Comparison of ENCODE assay signal across 19 cellular contexts in the genomic region with DNA sequence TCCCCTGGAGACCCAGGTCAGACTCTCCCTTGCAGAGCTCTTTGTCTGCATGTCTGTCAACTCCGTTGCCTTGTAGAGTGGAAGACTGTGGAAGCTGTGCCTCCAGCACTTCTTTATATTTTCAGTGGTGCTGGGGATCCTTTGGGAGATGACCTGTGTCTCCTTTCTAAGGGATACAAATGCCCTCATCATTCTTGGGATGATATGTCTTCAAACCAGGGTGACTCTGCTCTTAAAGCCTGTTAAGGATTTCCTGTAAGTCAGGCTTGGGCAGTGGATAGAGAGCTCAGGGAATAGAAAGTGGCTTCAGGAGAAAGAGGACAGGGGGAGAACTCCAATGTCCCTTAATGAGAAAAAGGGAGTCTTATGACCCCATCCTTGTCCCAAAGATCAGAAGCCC. TPM values are rescaled to one million over a fixed set of nuclear protein-coding genes. Genes with fewer than 3 reads are reported as not detected.
DNase-seq lines count a peak whose midpoint lies in the region; ATAC-seq and TF ChIP-seq lines count a peak whose summit lies in the region.
"Had no signal": no experiment of that assay in that cellular context is flagged by ENCODE, and none has a peak within 500 bp of the region (broad histone marks: within the 10 kb centered on the region; RNA-seq: fewer than 3 reads in every experiment).

No MANE protein-coding gene starts in this region.

- TF ChIP-seq RAD21 in HCT116 (IDR thresholded peaks at IDR 0.05; ENCODE audit: low read depth) = no peak

- no peak overlapping the region for H3K4me3 ChIP-seq in HCT116 (replicated peaks in 1 of 2; ENCODE audit: low read depth in 1 of 2, low read length in 2 of 2)
- H3K4me3 ChIP-seq in mesodermal cell (ENCODE audit: extremely low read depth, insufficient read depth, low read length, poor library complexity, severe bottlenecking) = peak overlapping the region; percentile 24
- H3K4me3 ChIP-seq in transverse colon = peak overlapping the region in 3 of 4 donors; percentile 15 to 64 (median 41)
- H3K4me3 ChIP-seq: PC-9 had no signal

- no TSS peak for BruUV-seq in HCT116 (replicated peaks; lab: Mats Ljungman, UMichigan)

- TF ChIP-seq EP300 in transverse colon (IDR thresholded peaks at IDR 0.05; ENCODE audit: low read depth) = no peak

- H3K36me3 ChIP-seq in HCT116 (ENCODE audit: control insufficient read depth in 1 of 2, insufficient read depth in 2 of 2, low read length in 2 of 2) (peaks cover 0 to 4% of the 10 kb centered on the region in 2 experiments; a peak in 2 of 4 replicates), mesodermal cell (ENCODE audit: control insufficient read depth, insufficient read depth, low read length) (no peaks in the 10 kb centered on the region), transverse colon (no peaks in the 10 kb centered on the region)

- no peaks in the 10 kb centered on the region for H3K9me3 ChIP-seq in HCT116 (ENCODE audit: control insufficient read depth in 1 of 2, insufficient read depth in 1 of 2, low read depth in 1 of 2, low read length in 2 of 2)
- no peaks in the 10 kb centered on the region for H3K9me3 ChIP-seq in mesodermal cell (ENCODE audit: control insufficient read depth, low read length)
- no peaks in the 10 kb centered on the region for H3K9me3 ChIP-seq in transverse colon

- H3K27me3 ChIP-seq in HCT116 (ENCODE audit: insufficient read depth, low read length) (no peaks in the 10 kb centered on the region), transverse colon (peaks cover under 1% of the 10 kb centered on the region)

- POLR2A ChIA-PET in HCT116 (lab: Charles Lee) = interaction anchor here (1.2 kb wide), 1 partner anchor 647 kb away, joined by 3 read pairs; a partner anchor contains a TSS
- POLR2A ChIA-PET in activated CD4-positive, alpha-beta memory T cell treated with anti-CD3 and anti-CD28 coated beads, Interleukin-2, amount 10 ng/mL, durations not matched to agents 7 days and 5 days (lab: Charles Lee) = interaction anchor here (0.6 to 1.2 kb wide), 2 partner anchors 38 to 293 kb away, joined by 3 read pairs; a partner anchor contains a TSS

- H3K4me3 Mint-ChIP-seq in brain = peak overlapping the region in 3 of 5 experiments; percentile 52 to 90 (median 83)
- no peak overlapping the region for H3K4me3 Mint-ChIP-seq in activated CD4-positive, alpha-beta memory T cell treated with anti-CD3 and anti-CD28 coated beads, Interleukin-2, amount 10 ng/mL, durations not matched to agents 7 days and 5 days
- H3K4me3 Mint-ChIP-seq: activated CD4-positive, alpha-beta T cell treated with anti-CD3 and anti-CD28 coated beads, Interleukin-2, amount 10 ng/mL, durations not matched to agents 7 days and 5 days; activated naive CD8-positive, alpha-beta T cell treated with anti-CD3 and anti-CD28 coated beads, Interleukin-2, amount 10 ng/mL, durations not matched to agents 7 days and 5 days; HFFc6 had no signal

- RAD21 ChIA-PET in HCT116 (lab: Charles Lee; ENCODE audit: low non-redundant PET in 1 of 2, low total read pairs in 2 of 2, uncharacterized antibody in 2 of 2, unreplicated experiment in 2 of 2) = interaction anchor here in 1 of 2 experiments (1.0 kb wide), 1 partner anchor 253 kb away, joined by 3 read pairs; no protein-coding TSS in a partner anchor

- H4K20me1 ChIP-seq in HCT116 (ENCODE audit: insufficient read depth) = no peaks in the 10 kb centered on the region

- H3K27me3 Mint-ChIP-seq in brain = no peaks in the 10 kb centered on the region
- peaks cover 78% of the 10 kb centered on the region for H3K27me3 Mint-ChIP-seq in activated CD4-positive, alpha-beta memory T cell treated with anti-CD3 and anti-CD28 coated beads, Interleukin-2, amount 10 ng/mL, durations not matched to agents 7 days and 5 days

- H3K27ac Mint-ChIP-seq in brain = peak overlapping the region in 2 of 5 experiments; percentile 43 to 97
- H3K27ac Mint-ChIP-seq in activated CD4-positive, alpha-beta memory T cell treated with anti-CD3 and anti-CD28 coated beads, Interleukin-2, amount 10 ng/mL, durations not matched to agents 7 days and 5 days = no peak overlapping the region
- H3K27ac Mint-ChIP-seq: activated CD4-positive, alpha-beta T cell treated with anti-CD3 and anti-CD28 coated beads, Interleukin-2, amount 10 ng/mL, durations not matched to agents 7 days and 5 days; activated naive CD8-positive, alpha-beta T cell treated with anti-CD3 and anti-CD28 coated beads, Interleukin-2, amount 10 ng/mL, durations not matched to agents 7 days and 5 days; HFFc6 had no signal

- H3K4me2 ChIP-seq in HCT116 (ENCODE audit: low read length) = no peak overlapping the region
- H3K4me2 ChIP-seq: PC-9 had no signal

- TF ChIP-seq CTCF in HCT116 (IDR thresholded peaks at IDR 0.05 in 2 of 3, conservative IDR thresholded peaks at IDR 0.05 in 1 of 3; ENCODE audit: borderline replicate concordance in 1 of 3, insufficient read depth in 1 of 3, low read depth in 2 of 3, low read length in 2 of 3) = no peak
- TF ChIP-seq CTCF in brain (conservative IDR thresholded peaks at IDR 0.05) = no peak
- no peak for TF ChIP-seq CTCF in transverse colon (IDR thresholded peaks at IDR 0.05)

- TF ChIP-seq POLR2A in HCT116 (IDR thresholded peaks at IDR 0.05; ENCODE audit: borderline replicate concordance, extremely low read depth, insufficient read depth, insufficient read length) (no peak), transverse colon (IDR thresholded peaks at IDR 0.05) (no peak)

- no peak overlapping the region for H2AFZ ChIP-seq in HCT116 (ENCODE audit: low read depth, low read length, poor library complexity, severe bottlenecking)
- H2AFZ ChIP-seq: PC-9 had no signal

- CTCF ChIA-PET in HCT116 (lab: Charles Lee) = interaction anchor here (1.1 to 2.0 kb wide), 9 partner anchors 24 to 562 kb away, joined by 3 to 9 read pairs (median 4); a partner anchor contains a TSS
- CTCF ChIA-PET in activated CD4-positive, alpha-beta memory T cell treated with anti-CD3 and anti-CD28 coated beads, Interleukin-2, amount 10 ng/mL, durations not matched to agents 7 days and 5 days (lab: Charles Lee) = interaction anchor here (0.6 to 2.5 kb wide), 7 partner anchors 30 to 435 kb away, joined by 3 to 12 read pairs (median 4); no protein-coding TSS in a partner anchor

- in situ Hi-C loops in transverse colon (cut with MboI; ENCODE audit: low pct_ligation_motif_present in 1 of 4, low pct_unique_long_range_greater_than_20kb in 1 of 4, low sequenced_read_pairs in 3 of 4) = no loop called here

- ATAC-seq in HCT116 (no peak), HG02852 (IDR thresholded peaks at IDR 0.05; ENCODE audit: unreplicated experiment) (no peak), GM21515 (IDR thresholded peaks at IDR 0.05; ENCODE audit: unreplicated experiment) (no peak)
- ATAC-seq: left ventricle myocardium superior had no signal

- no peak for DNase-seq in HCT116 (ENCODE audit: low read depth, low spot score)
- no peak for DNase-seq in transverse colon
- no peak for DNase-seq in activated CD4-positive, alpha-beta memory T cell treated with anti-CD3 and anti-CD28 coated beads, Interleukin-2, amount 10 ng/mL, durations not matched to agents 7 days and 5 days
- DNase-seq in epidermal melanocyte (ENCODE audit: insufficient read length, low spot score) = no peak
- DNase-seq: activated CD4-positive, alpha-beta T cell treated with anti-CD3 and anti-CD28 coated beads, Interleukin-2, amount 10 ng/mL, durations not matched to agents 7 days and 5 days; activated naive CD8-positive, alpha-beta T cell treated with anti-CD3 and anti-CD28 coated beads, Interleukin-2, amount 10 ng/mL, durations not matched to agents 7 days and 5 days; effector CD4-positive, alpha-beta T cell; GF-D8; HFFc6; left ventricle myocardium superior; NCI-H2081 treated with DMSO at 0.1 percent for 48 hours; NCI-H774; PC-9 had no signal

- intact Hi-C loops in HCT116 (cut with micrococcal nuclease) (no loop called here), transverse colon (cut with DNase I; ENCODE audit: low total_unique reads) (no loop called here)

- peak overlapping the region; percentile 91 for H3K27ac ChIP-seq in HCT116 (ENCODE audit: low read depth, low read length)
- peak overlapping the region; percentile 62 for H3K27ac ChIP-seq in mesodermal cell (ENCODE audit: low read depth, low read length, severe bottlenecking)
- H3K27ac ChIP-seq in transverse colon = peak overlapping the region; percentile 89 to 95 (median 92)

- no peaks in the 10 kb centered on the region for H3K36me3 Mint-ChIP-seq in brain
- no peaks in the 10 kb centered on the region for H3K36me3 Mint-ChIP-seq in activated CD4-positive, alpha-beta memory T cell treated with anti-CD3 and anti-CD28 coated beads, Interleukin-2, amount 10 ng/mL, durations not matched to agents 7 days and 5 days (ENCODE audit: low read depth)
- H3K36me3 Mint-ChIP-seq: activated naive CD8-positive, alpha-beta T cell treated with anti-CD3 and anti-CD28 coated beads, Interleukin-2, amount 10 ng/mL, durations not matched to agents 7 days and 5 days had no signal

- no peak overlapping the region for H3K9ac ChIP-seq in HCT116 (ENCODE audit: low read length)

- H3K9me2 ChIP-seq in HCT116 (ENCODE audit: insufficient read depth) = no peaks in the 10 kb centered on the region

- H3K9me3 Mint-ChIP-seq in brain = peaks cover 0 to 23% (median 0%) of the 10 kb centered on the region in 5 experiments
- H3K9me3 Mint-ChIP-seq in activated CD4-positive, alpha-beta memory T cell treated with anti-CD3 and anti-CD28 coated beads, Interleukin-2, amount 10 ng/mL, durations not matched to agents 7 days and 5 days = no peaks in the 10 kb centered on the region
- H3K9me3 Mint-ChIP-seq: activated CD4-positive, alpha-beta T cell treated with anti-CD3 and anti-CD28 coated beads, Interleukin-2, amount 10 ng/mL, durations not matched to agents 7 days and 5 days; activated naive CD8-positive, alpha-beta T cell treated with anti-CD3 and anti-CD28 coated beads, Interleukin-2, amount 10 ng/mL, durations not matched to agents 7 days and 5 days; HFFc6 had no signal

- H3K4me1 ChIP-seq in HCT116 (ENCODE audit: control insufficient read depth in 1 of 2, insufficient read depth in 2 of 2, low read length in 2 of 2) (peaks cover 18 to 59% of the 10 kb centered on the region in 2 experiments), mesodermal cell (ENCODE audit: control insufficient read depth, insufficient read depth, low read length, poor library complexity, severe bottlenecking) (peaks cover 30% of the 10 kb centered on the region), transverse colon (peaks cover 9 to 83% (median 44%) of the 10 kb centered on the region in 4 donors)

- H3K79me2 ChIP-seq in HCT116 (ENCODE audit: insufficient read depth, low read length) = peaks cover 56% of the 10 kb centered on the region

- H3K4me1 Mint-ChIP-seq in brain = peaks cover 20% of the 10 kb centered on the region
- H3K4me1 Mint-ChIP-seq in activated CD4-positive, alpha-beta memory T cell treated with anti-CD3 and anti-CD28 coated beads, Interleukin-2, amount 10 ng/mL, durations not matched to agents 7 days and 5 days = peaks cover 50% of the 10 kb centered on the region

- 14 to 25% methylated on average over 1 of the region's 1 CpG for WGBS in mesodermal cell (ENCODE audit: insufficient coverage in 2 of 2), 2 experiments
- WGBS in transverse colon (ENCODE audit: low coverage in 1 of 2), 2 donors = 69% methylated on average over 1 of the region's 1 CpG; no CpG with 5 or more reads in 1 of the 2 donors

RNA-seq across cellular contexts. Expression of a gene that starts 1.5 kb away (rescaled TPM):
- total RNA-seq in HCT116 (2021; ENCODE audit: unreplicated experiment) = 19.8 TPM
- polyA plus RNA-seq in HCT116 (2012) = 4.7 and 6.0 TPM in 2 replicates
- 41.6 TPM for polyA plus RNA-seq in brain (ENCODE audit: insufficient read depth, low read depth, low replicate concordance)
- 28.7 TPM for polyA plus RNA-seq in mesodermal cell (2013, experiment 1 of 2)
- polyA plus RNA-seq in mesodermal cell (2013, experiment 2 of 2) = 27.8 TPM
- total RNA-seq in transverse colon = 10 to 100 TPM; 25.7 to 57.1 (median 34.9) TPM
- 10 to 100 TPM; 10.8 to 12.1 TPM for total RNA-seq in activated CD4-positive, alpha-beta memory T cell treated with anti-CD3 and anti-CD28 coated beads, Interleukin-2, amount 10 ng/mL, durations not matched to agents 7 days and 5 days
- total RNA-seq: HFFc6 had no signal
- polyA plus RNA-seq: BJ, neural cell had no signal

RNA-seq across cellular contexts. Expression of a gene that starts 5.1 kb away (rescaled TPM):
- total RNA-seq in HCT116 (2021; ENCODE audit: unreplicated experiment) (19.8 TPM), transverse colon (10 to 100 TPM; 10.5 to 35.4 (median 18.7) TPM)
- polyA plus RNA-seq in HCT116 (2012) = 6.5 and 12.0 TPM in 2 replicates
- 234 TPM for polyA plus RNA-seq in brain (ENCODE audit: insufficient read depth, low read depth, low replicate concordance)
- polyA plus RNA-seq in mesodermal cell (2013, experiment 1 of 2) = 13.7 TPM
- polyA plus RNA-seq in mesodermal cell (2013, experiment 2 of 2) = 15.0 TPM
- under 1 TPM in 1 of 2 experiments, not detected in 1; 0.20 TPM for total RNA-seq in activated CD4-positive, alpha-beta memory T cell treated with anti-CD3 and anti-CD28 coated beads, Interleukin-2, amount 10 ng/mL, durations not matched to agents 7 days and 5 days
- total RNA-seq: activated CD4-positive, alpha-beta T cell treated with anti-CD3 and anti-CD28 coated beads, Interleukin-2, amount 10 ng/mL, durations not matched to agents 7 days and 5 days; activated naive CD8-positive, alpha-beta T cell treated with anti-CD3 and anti-CD28 coated beads, Interleukin-2, amount 10 ng/mL, durations not matched to agents 7 days and 5 days; HFFc6; left ventricle myocardium superior had no signal
- polyA plus RNA-seq: BJ, neural cell had no signal

RNA-seq across cellular contexts. Expression of a gene that starts 10.4 kb away (rescaled TPM):
- 11.3 TPM for total RNA-seq in HCT116 (2021; ENCODE audit: unreplicated experiment)
- 3.2 and 4.2 TPM in 2 replicates for polyA plus RNA-seq in HCT116 (2012)
- polyA plus RNA-seq in brain (ENCODE audit: insufficient read depth, low read depth, low replicate concordance) = 30.3 TPM
- polyA plus RNA-seq in mesodermal cell (2013, experiment 1 of 2) = 6.6 TPM
- polyA plus RNA-seq in mesodermal cell (2013, experiment 2 of 2) = 7.8 TPM
- total RNA-seq in transverse colon = 1 to 10 TPM in 3 of 4 donors, not detected in 1; 1.9 to 4.8 (median 2.0) TPM
- total RNA-seq in activated CD4-positive, alpha-beta memory T cell treated with anti-CD3 and anti-CD28 coated beads, Interleukin-2, amount 10 ng/mL, durations not matched to agents 7 days and 5 days = 1 to 10 TPM; 6.2 to 7.0 TPM
- total RNA-seq: HFFc6 had no signal
- polyA plus RNA-seq: BJ, neural cell had no signal

RNA-seq across cellular contexts. Expression of a gene that starts 16.3 kb away (rescaled TPM):
- total RNA-seq in HCT116 (2021; ENCODE audit: unreplicated experiment) = 64.8 TPM
- 17.5 and 28.9 TPM in 2 replicates for polyA plus RNA-seq in HCT116 (2012)
- polyA plus RNA-seq in brain (ENCODE audit: insufficient read depth, low read depth, low replicate concordance) = 31.9 TPM
- 38.9 TPM for polyA plus RNA-seq in mesodermal cell (2013, experiment 1 of 2)
- polyA plus RNA-seq in mesodermal cell (2013, experiment 2 of 2) = 49.8 TPM
- total RNA-seq in transverse colon = 10 to 100 TPM; 42.7 to 78.4 (median 62.5) TPM
- total RNA-seq in activated CD4-positive, alpha-beta memory T cell treated with anti-CD3 and anti-CD28 coated beads, Interleukin-2, amount 10 ng/mL, durations not matched to agents 7 days and 5 days = under 1 TPM; 0.60 to 0.68 TPM
- total RNA-seq: activated CD4-positive, alpha-beta T cell treated with anti-CD3 and anti-CD28 coated beads, Interleukin-2, amount 10 ng/mL, durations not matched to agents 7 days and 5 days; activated naive CD8-positive, alpha-beta T cell treated with anti-CD3 and anti-CD28 coated beads, Interleukin-2, amount 10 ng/mL, durations not matched to agents 7 days and 5 days; HFFc6 had no signal
- polyA plus RNA-seq: BJ, neural cell had no signal

RNA-seq across cellular contexts. Expression of a gene that starts 22.3 kb away (rescaled TPM):
- total RNA-seq in HCT116 (2021; ENCODE audit: unreplicated experiment) = 33.6 TPM
- 16.8 and 23.4 TPM in 2 replicates for polyA plus RNA-seq in HCT116 (2012)
- polyA plus RNA-seq in brain (ENCODE audit: insufficient read depth, low read depth, low replicate concordance) = 37.1 TPM
- polyA plus RNA-seq in mesodermal cell (2013, experiment 1 of 2) = 10.4 TPM
- polyA plus RNA-seq in mesodermal cell (2013, experiment 2 of 2) = 19.8 TPM
- total RNA-seq in transverse colon = 10 to 100 TPM in 3 of 4 donors, not detected in 1; 11.2 to 20.9 (median 16.7) TPM
- total RNA-seq in activated CD4-positive, alpha-beta memory T cell treated with anti-CD3 and anti-CD28 coated beads, Interleukin-2, amount 10 ng/mL, durations not matched to agents 7 days and 5 days = 1 to 10 TPM; 1.6 to 1.7 TPM
- total RNA-seq: HFFc6 had no signal
- polyA plus RNA-seq: BJ, neural cell had no signal

Comparison
In these comparisons a context has a peak if more than half of its experiments do, and no peak if none do; other contexts are left out.
1. H3K4me3 ChIP-seq: peak in mesodermal cell (single experiment) and transverse colon (3 of 4); none in HCT116 (0 of 2).
2. RNA of a gene that starts 5.1 kb away (total RNA-seq): 10.5 to 35.4 TPM in transverse colon and 19.8 TPM in HCT116 (single experiment); 0.20 TPM in activated CD4-positive, alpha-beta memory T cell treated with anti-CD3 and anti-CD28 coated beads, Interleukin-2, amount 10 ng/mL, durations not matched to agents 7 days and 5 days; every median in the first group is over 4 times any median in the second.
3. Peak in every context shown above with its lines, with median percentiles within 50 percentile points of each other: H3K27ac ChIP-seq.